In genomic region chr4:186580669-186581068, GRCh38 we compare ENCODE assay signal across 23 cellular contexts. TPM values are rescaled to one million over a fixed set of nuclear protein-coding genes. Genes with fewer than 3 reads are reported as not detected.
DNase-seq lines count a peak whose midpoint lies in the region; ATAC-seq, FAIRE-seq and TF ChIP-seq lines count a peak whose summit lies in the region.
"Had no signal": no experiment of that assay in that cellular context is flagged by ENCODE, and none has a peak within 500 bp of the region (broad histone marks: within the 10 kb centered on the region; RNA-seq: fewer than 3 reads in every experiment).

No MANE protein-coding gene starts in this region.

- no peak overlapping the region for H3K23ac ChIP-seq in mesendoderm (ENCODE audit: low read length)

- H3K4me1 Mint-ChIP-seq in HFFc6 (ENCODE audit: low read depth), result peaks cover 5% of the 10 kb centered on the region; the same call in 1 of the 2 replicates
- H3K4me1 Mint-ChIP-seq: CD4-positive, CD25-positive, alpha-beta regulatory T cell; CD8-positive, alpha-beta memory T cell had no signal

- ATAC-seq in GM19351 (IDR thresholded peaks at IDR 0.05; ENCODE audit: unreplicated experiment) (no peak), body of pancreas (no peak), HG02678 (IDR thresholded peaks at IDR 0.05; ENCODE audit: unreplicated experiment) (no peak)

- no peaks in the 10 kb centered on the region for H3K79me1 ChIP-seq in mesendoderm (ENCODE audit: low read length)

- H3K27ac ChIP-seq in mesendoderm (ENCODE audit: low read depth, low read length), result no peak overlapping the region
- no peak overlapping the region for H3K27ac ChIP-seq in body of pancreas
- H3K27ac ChIP-seq: GM23248 had no signal

- H2AK5ac ChIP-seq in mesendoderm (ENCODE audit: low read length), result no peak overlapping the region

- H3K36me3 Mint-ChIP-seq in HFFc6 (ENCODE audit: low read depth), result peaks cover 36% of the 10 kb centered on the region
- H3K36me3 Mint-ChIP-seq: CD4-positive, CD25-positive, alpha-beta regulatory T cell; CD8-positive, alpha-beta memory T cell had no signal

- TF ChIP-seq POLR2A in body of pancreas (IDR thresholded peaks at IDR 0.05), result no peak

- H3K4ac ChIP-seq in mesendoderm (ENCODE audit: low read depth, low read length), result no peak overlapping the region

- no peak overlapping the region for H4K5ac ChIP-seq in mesendoderm (ENCODE audit: low read length)

- no peaks in the 10 kb centered on the region for H3K27me3 ChIP-seq in bronchial epithelial cell (ENCODE audit: control insufficient read depth, insufficient read depth, low read length)
- H3K27me3 ChIP-seq in mesendoderm (ENCODE audit: insufficient read depth, low read length, poor library complexity), result no peaks in the 10 kb centered on the region
- no peaks in the 10 kb centered on the region for H3K27me3 ChIP-seq in body of pancreas
- H3K27me3 ChIP-seq: BE2C had no signal

- peaks cover 32% of the 10 kb centered on the region for H3K27me3 Mint-ChIP-seq in HFFc6 (ENCODE audit: insufficient read depth)
- H3K27me3 Mint-ChIP-seq: CD4-positive, CD25-positive, alpha-beta regulatory T cell; CD8-positive, alpha-beta memory T cell had no signal

- no peaks in the 10 kb centered on the region for H3K4me1 ChIP-seq in mesendoderm (ENCODE audit: control insufficient read depth, low read depth, low read length)
- no peaks in the 10 kb centered on the region for H3K4me1 ChIP-seq in body of pancreas
- H3K4me1 ChIP-seq: BE2C had no signal

- no peak overlapping the region for H2BK15ac ChIP-seq in mesendoderm (replicated peaks; ENCODE audit: low read depth)

- no peak overlapping the region for H3K9ac ChIP-seq in mesendoderm (ENCODE audit: low read length)
- H3K9ac ChIP-seq: GM23248 had no signal

- peak overlapping the region; percentile 33; the same call in 1 of the 2 replicates for H3K27ac Mint-ChIP-seq in HFFc6
- H3K27ac Mint-ChIP-seq: CD4-positive, CD25-positive, alpha-beta regulatory T cell; CD8-positive, alpha-beta memory T cell had no signal

- H3K79me2 ChIP-seq in mesendoderm (ENCODE audit: control insufficient read depth, insufficient read depth, low read length), result no peaks in the 10 kb centered on the region

- H3K4me3 Mint-ChIP-seq in HFFc6, result no peak overlapping the region
- H3K4me3 Mint-ChIP-seq: CD4-positive, CD25-positive, alpha-beta regulatory T cell; CD8-positive, alpha-beta memory T cell had no signal

- no peak overlapping the region for H2BK120ac ChIP-seq in mesendoderm (ENCODE audit: low read depth, low read length)

- no peak for DNase-seq in HFFc6
- no peak for DNase-seq in bronchial epithelial cell (ENCODE audit: low read depth)
- DNase-seq in mesendoderm, result peak; percentile 12
- no peak for DNase-seq in body of pancreas
- no peak for DNase-seq in glomerular visceral epithelial cell (ENCODE audit: extremely low spot score)
- DNase-seq: ACHN; BE2C; C1 segment of cervical spinal cord; CD4-positive, CD25-positive, alpha-beta regulatory T cell; CD8-positive, alpha-beta memory T cell; COR-L47; DMS 273 treated with DMSO at 0.1 percent for 48 hours; DMS53; DND-41; GM23248; HCEC 1CT had no signal

- peak; percentile 40 for FAIRE-seq in bronchial epithelial cell (lab: Jason Lieb, UNC)
- FAIRE-seq: A204.1, G401.6, GM12891, GM19239, H54 had no signal

- no peak for TF ChIP-seq CTCF in HFFc6 (IDR thresholded peaks at IDR 0.05)
- TF ChIP-seq CTCF in bronchial epithelial cell (IDR thresholded peaks at IDR 0.05; ENCODE audit: insufficient read depth, low read length, severe bottlenecking), result no peak
- TF ChIP-seq CTCF in body of pancreas (IDR thresholded peaks at IDR 0.05), result no peak

- H4K8ac ChIP-seq in mesendoderm (ENCODE audit: low read depth, low read length), result no peak overlapping the region

- H3K4me2 ChIP-seq in mesendoderm (ENCODE audit: low read length), result no peak overlapping the region

- intact Hi-C loops in body of pancreas (cut with DNase I), result no loop called here

- H3K36me3 ChIP-seq in bronchial epithelial cell (ENCODE audit: control insufficient read depth, insufficient read depth, low read length) (peaks cover 3% of the 10 kb centered on the region), mesendoderm (ENCODE audit: control insufficient read depth, insufficient read depth, low read length) (no peaks in the 10 kb centered on the region), body of pancreas (replicated peaks in 1 of 2; ENCODE audit: insufficient read depth in 1 of 2, low read depth in 2 of 2) (no peaks in the 10 kb centered on the region)
- H3K36me3 ChIP-seq: BE2C had no signal

- no peak overlapping the region for H3K56ac ChIP-seq in mesendoderm (ENCODE audit: low read length)

- H3K4me3 ChIP-seq in bronchial epithelial cell (ENCODE audit: low read depth, low read length), result no peak overlapping the region
- no peak overlapping the region for H3K4me3 ChIP-seq in mesendoderm (ENCODE audit: low read length)
- H3K4me3 ChIP-seq in body of pancreas, result no peak overlapping the region
- H3K4me3 ChIP-seq: GM23248 had no signal

- no peaks in the 10 kb centered on the region for H3K9me3 Mint-ChIP-seq in HFFc6

- no peak overlapping the region for H2BK5ac ChIP-seq in mesendoderm (ENCODE audit: low read length)

- H3K18ac ChIP-seq in mesendoderm (ENCODE audit: low read length), result no peak overlapping the region

- no CpG with 5 or more reads among the region's 1 CpG for whole genome bisulfite sequencing in mesendoderm (ENCODE audit: extremely low coverage, insufficient coverage, low lambda C conversion rate)
- WGBS in body of pancreas, 2 donors, result 92 to 96% methylated on average over 1 of the region's 1 CpG

- H3K9me3 ChIP-seq in body of pancreas, result no peaks in the 10 kb centered on the region
- H3K9me3 ChIP-seq: BE2C had no signal

RNA-seq across cellular contexts. Expression of gene MTNR1A, which starts 25.3 kb away (rescaled TPM):
- not detected for total RNA-seq in HFFc6 (2021; fragmentation: NEBNext Ultra II Directional; extraction: Animal tissue kit (Norgen Biotek cat#: 25700))
- total RNA-seq in bronchial epithelial cell, result 0.26 and 0.38 TPM in 2 replicates
- polyA plus RNA-seq in mesendoderm (2013, experiment 1 of 2), result 0.44 TPM
- 0.41 TPM for polyA plus RNA-seq in mesendoderm (2013, experiment 2 of 2)
- total RNA-seq in body of pancreas, result 1 to 10 TPM; 1.3 to 1.6 TPM
- total RNA-seq: CD4-positive, CD25-positive, alpha-beta regulatory T cell; CD8-positive, alpha-beta memory T cell; GM23248 had no signal
- polyA plus RNA-seq: CD4-positive, CD25-positive, alpha-beta regulatory T cell; CD8-positive, alpha-beta memory T cell; GM23248 had no signal
